20 cellular contexts compared by ENCODE assay signal in the genomic region with DNA sequence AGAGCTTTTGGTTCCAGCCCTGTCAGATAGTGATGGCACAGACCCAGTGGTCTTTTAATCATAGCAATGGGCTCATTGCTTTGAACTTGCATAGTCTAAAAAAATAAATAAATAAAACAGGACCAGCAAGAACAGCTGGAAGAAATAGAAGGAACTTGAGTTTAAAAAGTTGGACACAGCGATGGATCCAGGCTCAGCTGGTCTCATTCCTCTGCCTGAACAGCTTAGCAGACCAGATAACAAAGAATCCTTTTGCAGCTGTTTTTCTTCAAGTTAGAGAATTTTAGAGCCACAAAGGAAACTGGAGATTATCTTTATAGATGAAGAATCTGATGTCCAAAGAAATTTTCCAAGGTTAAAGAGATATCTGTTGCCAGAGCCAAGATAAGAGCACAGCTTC.
A peak's percentile ranks its signal among the peaks of the same experiment; 100 is the strongest.
DNase-seq lines count a peak whose midpoint lies in the region; ATAC-seq and TF ChIP-seq lines count a peak whose summit lies in the region.
"Had no signal": no experiment of that assay in that cellular context is flagged by ENCODE, and none has a peak within 500 bp of the region (broad histone marks: within the 10 kb centered on the region; RNA-seq: fewer than 3 reads in every experiment).

No MANE protein-coding gene starts in this region.

- intact Hi-C loops in Right ventricle myocardium superior (cut with DNase I) (loop anchor here (5.0 kb wide), 1 partner anchor 110 kb away; no protein-coding TSS in a partner anchor), Right ventricle myocardium inferior (cut with DNase I) (loop anchor here (2.0 to 10.0 kb wide), 4 partner anchors 198 to 1035 kb away; a partner anchor contains a TSS), left ventricle myocardium inferior (cut with micrococcal nuclease) (no loop called here)

- peaks cover 4% of the 10 kb centered on the region for H3K27me3 Mint-ChIP-seq in nephron (ENCODE audit: low read depth)
- H3K27me3 Mint-ChIP-seq: B cell had no signal

- ATAC-seq in Right ventricle myocardium superior (ENCODE audit: poor library complexity) (peak; percentile 8), Right ventricle myocardium inferior (no peak), GM21526 (IDR thresholded peaks at IDR 0.05; ENCODE audit: low FRiP score, unreplicated experiment) (no peak)
- ATAC-seq: GM23338 had no signal

- peak overlapping the region; percentile 91 for H3K27ac ChIP-seq in left ventricle myocardium inferior (replicated peaks)
- H3K27ac ChIP-seq: HL-60, KMS-11 had no signal

- peaks cover 54% of the 10 kb centered on the region for H3K4me1 ChIP-seq in left ventricle myocardium inferior

- TF ChIP-seq CTCF in left ventricle myocardium inferior (IDR thresholded peaks at IDR 0.05; ENCODE audit: borderline replicate concordance) (no peak), nephron (IDR thresholded peaks at IDR 0.05; ENCODE audit: unreplicated experiment in 3 of 3) (no peak)

- H3K36me3 Mint-ChIP-seq in nephron (ENCODE audit: low read depth): no peaks in the 10 kb centered on the region

- no peak overlapping the region for H3K4me3 ChIP-seq in left ventricle myocardium inferior
- H3K4me3 ChIP-seq: GM23338 had no signal

- peaks cover 45% of the 10 kb centered on the region for H3K4me1 Mint-ChIP-seq in nephron
- H3K4me1 Mint-ChIP-seq: B cell had no signal

- H3K9me3 Mint-ChIP-seq in nephron: no peaks in the 10 kb centered on the region
- H3K9me3 Mint-ChIP-seq: GM23338 had no signal

- no peak overlapping the region for H3K4me3 Mint-ChIP-seq in nephron
- H3K4me3 Mint-ChIP-seq: B cell, GM23338 had no signal

- no peaks in the 10 kb centered on the region for H3K27me3 ChIP-seq in left ventricle myocardium inferior (ENCODE audit: low read depth)

- H3K27ac Mint-ChIP-seq in nephron: peak overlapping the region; percentile 27 to 72 (median 65)
- H3K27ac Mint-ChIP-seq: B cell, GM23338 had no signal

- H3K36me3 ChIP-seq in left ventricle myocardium inferior: no peaks in the 10 kb centered on the region

- DNase-seq in Right ventricle myocardium superior (no peak), Right ventricle myocardium inferior (ENCODE audit: missing footprints) (no peak), left ventricle myocardium inferior (no peak), DMS153 treated with DMSO at 0.1 percent for 48 hours (lab: John Stamatoyannopoulos, UW; ENCODE audit: unreplicated experiment) (no peak), kidney tubule cell (ENCODE audit: low spot score) (no peak), SK-N-DZ (ENCODE audit: low spot score) (no peak)
- DNase-seq: 8988T, HCEC 1CT, NCI-H1417, NCI-H187, NCI-H2107, NCI-H510A, NCI-H748 treated with DMSO at 0.1 percent for 48 hours, OCI-M1 had no signal

- no peaks in the 10 kb centered on the region for H3K9me3 ChIP-seq in left ventricle myocardium inferior (replicated peaks)
